ENCODE assay signal across 8 cellular contexts in genomic region chr21:36297938-36298572, GRCh38. TPM values are rescaled to one million over a fixed set of nuclear protein-coding genes. Genes with fewer than 3 reads are reported as not detected.
DNase-seq lines count a peak whose midpoint lies in the region; ATAC-seq, FAIRE-seq and TF ChIP-seq lines count a peak whose summit lies in the region.

No MANE protein-coding gene starts in this region.

- peak; percentile 65 for TF ChIP-seq POLR2A in GM12892 (IDR thresholded peaks at IDR 0.05; ENCODE audit: low read depth, low read length)

- intact Hi-C loops in Right ventricle myocardium inferior (cut with DNase I) = no loop called here

- DNase-seq in GM12892 (ENCODE audit: insufficient read length) (peak; percentile 71), NCI-H526 treated with DMSO at 0.1 percent for 48 hours (lab: John Stamatoyannopoulos, UW) (peak; percentile 23), activated T-cell treated with anti-CD3 and anti-CD28 coated beads for 1 hour (ENCODE audit: low read depth) (peak; percentile 57), Right ventricle myocardium inferior (ENCODE audit: missing footprints) (no peak), NCI-H774 (lab: John Stamatoyannopoulos, UW) (no peak), iPS-NIHi11 (ENCODE audit: low spot score) (no peak)
- peak in 3 of 4 experiments; percentile 32 to 39 (median 34) for DNase-seq in stimulated activated CD4-positive, alpha-beta T cell treated with anti-CD3 and anti-CD28 coated beads, Interleukin-1b, Interleukin-23, amount 100 ng/mL, for 24 hours (ENCODE audit: low read depth in 4 of 4, low spot score in 1 of 4)

- peak; percentile 92 for FAIRE-seq in GM12892 (lab: Jason Lieb, UNC)

- ATAC-seq in HG02642 (IDR thresholded peaks at IDR 0.05; ENCODE audit: poor library complexity, unreplicated experiment) (peak; percentile 99), Right ventricle myocardium inferior (peak; percentile 86)

RNA-seq across cellular contexts. Expression of gene MORC3, which starts 21.9 kb away (rescaled TPM):
- 16.5 TPM for polyA plus RNA-seq in GM12892 (2012; ENCODE audit: missing spikeins)
- total RNA-seq in Right ventricle myocardium inferior = 21.6 TPM

Comparison
In these comparisons a context has a peak if more than half of its experiments do, and no peak if none do; other contexts are left out.
1. DNase-seq: peak in GM12892 (single experiment), NCI-H526 treated with DMSO at 0.1 percent for 48 hours (single experiment), activated T-cell treated with anti-CD3 and anti-CD28 coated beads for 1 hour (single experiment) and stimulated activated CD4-positive, alpha-beta T cell treated with anti-CD3 and anti-CD28 coated beads, Interleukin-1b, Interleukin-23, amount 100 ng/mL, for 24 hours (3 of 4); none in Right ventricle myocardium inferior (single experiment), NCI-H774 (single experiment) and iPS-NIHi11 (single experiment).